28 cellular contexts compared by ENCODE assay signal in the genomic region with DNA sequence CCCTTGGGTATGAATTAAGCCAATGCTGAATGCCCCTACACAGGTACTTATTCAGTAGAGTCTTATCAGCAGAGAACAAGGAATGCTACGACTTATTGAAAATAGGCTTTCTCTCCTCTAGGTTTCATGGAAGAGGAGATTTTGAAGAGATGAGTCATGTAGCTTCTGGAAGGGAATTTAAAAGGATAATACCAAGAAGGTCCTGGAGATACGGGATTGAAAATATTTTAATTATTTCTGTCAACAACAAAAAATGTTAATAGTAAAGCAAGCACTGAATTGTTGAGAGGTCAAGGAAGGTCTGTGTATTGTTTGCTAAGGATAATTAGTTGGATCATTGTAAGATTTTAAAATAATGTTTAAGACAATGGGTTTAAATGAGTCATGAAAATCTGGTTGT.
DNase-seq lines count a peak whose midpoint lies in the region; ATAC-seq and TF ChIP-seq lines count a peak whose summit lies in the region.
"Had no signal": no experiment of that assay in that cellular context is flagged by ENCODE, and none has a peak within 500 bp of the region (broad histone marks: within the 10 kb centered on the region; RNA-seq: fewer than 3 reads in every experiment).

No MANE protein-coding gene starts in this region.

- no peak overlapping the region for H3K27ac ChIP-seq in ovary
- H3K27ac ChIP-seq: epithelial cell of prostate, gastrocnemius medialis, hepatocyte, left lung, psoas muscle, suprapubic skin had no signal

- no peak for TF ChIP-seq POLR2A in ovary (IDR thresholded peaks at IDR 0.05)

- H3K27me3 ChIP-seq in ovary, result no peaks in the 10 kb centered on the region
- H3K27me3 ChIP-seq: gastrocnemius medialis, hepatocyte, left lung, suprapubic skin had no signal

- no peaks in the 10 kb centered on the region for H3K36me3 ChIP-seq in ovary
- H3K36me3 ChIP-seq: gastrocnemius medialis, left lung, suprapubic skin had no signal

- H3K4me1 ChIP-seq in ovary (ENCODE audit: insufficient read depth), result no peaks in the 10 kb centered on the region
- H3K4me1 ChIP-seq: gastrocnemius medialis, left lung, psoas muscle, suprapubic skin had no signal

- no peaks in the 10 kb centered on the region for H3K9me3 ChIP-seq in ovary
- H3K9me3 ChIP-seq: gastrocnemius medialis, suprapubic skin had no signal

- TF ChIP-seq EP300 in ovary (IDR thresholded peaks at IDR 0.05), result no peak

- intact Hi-C loops in ovary (cut with DNase I), result no loop called here

- DNase-seq in GM03348 (ENCODE audit: low spot score) (peak; percentile 33), RPMI7951 (ENCODE audit: low read depth) (peak; percentile 22), fibroblast of villous mesenchyme (ENCODE audit: low read depth) (peak; percentile 1), ovary (no peak)
- no peak for DNase-seq in activated effector memory CD4-positive, alpha-beta T cell treated with Interleukin-2 at 50 U/mL for 16 hours
- no peak for DNase-seq in activated CD4-positive, CD25-positive, alpha-beta regulatory T cell treated with anti-CD3 and anti-CD28 coated beads, Interleukin-2, amount 50 U/mL, for 72 hours
- DNase-seq: activated CD4-positive, alpha-beta T cell treated with anti-CD3 and anti-CD28 coated beads, Interleukin-2, amount 50 U/mL, for 1 hour; activated naive CD4-positive, alpha-beta T cell treated with anti-CD3 and anti-CD28 coated beads for 36 hours; activated T-cell treated with anti-CD3 and anti-CD28 coated beads, Interleukin-2, amount 50 U/mL, for 72 hours; amniotic stem cell; effector CD4-positive, alpha-beta T cell; gastrocnemius medialis; GDM1; left lung; naive thymus-derived CD4-positive, alpha-beta T cell; NCI-H1092; NCI-H187; NCI-H2171 treated with DMSO at 0.1 percent for 48 hours; NCI-H524 treated with DMSO at 0.1 percent for 48 hours; nucleus accumbens; psoas muscle; SIG-M5; stimulated activated naive CD4-positive, alpha-beta T cell had no signal

- 26 to 42% (median 40%) methylated on average over 2 of the region's 2 CpGs for WGBS in ovary, 3 donors

- ATAC-seq in GM19351 (IDR thresholded peaks at IDR 0.05; ENCODE audit: unreplicated experiment), result no peak
- ATAC-seq: activated T-cell treated with anti-CD3 and anti-CD28 coated beads, Interleukin-2, amount 50 U/mL, for 72 hours; gastrocnemius medialis; left lung; naive thymus-derived CD4-positive, alpha-beta T cell; Panc1; psoas muscle had no signal

- no peak overlapping the region for H3K4me3 ChIP-seq in fibroblast of villous mesenchyme (ENCODE audit: low read depth, low read length)
- no peak overlapping the region for H3K4me3 ChIP-seq in ovary
- H3K4me3 ChIP-seq: gastrocnemius medialis, hepatocyte, left lung, psoas muscle, suprapubic skin had no signal

- no peak for TF ChIP-seq CTCF in fibroblast of villous mesenchyme (IDR thresholded peaks at IDR 0.05; ENCODE audit: insufficient read depth, low read depth, low read length)
- no peak for TF ChIP-seq CTCF in ovary (IDR thresholded peaks at IDR 0.05)

Comparison
In these comparisons a context has a peak if more than half of its experiments do, and no peak if none do; other contexts are left out.
1. DNase-seq: peak in GM03348 (single experiment), RPMI7951 (single experiment) and fibroblast of villous mesenchyme (single experiment); none in activated effector memory CD4-positive, alpha-beta T cell treated with Interleukin-2 at 50 U/mL for 16 hours (single experiment), ovary (0 of 5) and activated CD4-positive, CD25-positive, alpha-beta regulatory T cell treated with anti-CD3 and anti-CD28 coated beads, Interleukin-2, amount 50 U/mL, for 72 hours (single experiment).